Comparison of ENCODE assay signal across 10 cellular contexts in the genomic region with DNA sequence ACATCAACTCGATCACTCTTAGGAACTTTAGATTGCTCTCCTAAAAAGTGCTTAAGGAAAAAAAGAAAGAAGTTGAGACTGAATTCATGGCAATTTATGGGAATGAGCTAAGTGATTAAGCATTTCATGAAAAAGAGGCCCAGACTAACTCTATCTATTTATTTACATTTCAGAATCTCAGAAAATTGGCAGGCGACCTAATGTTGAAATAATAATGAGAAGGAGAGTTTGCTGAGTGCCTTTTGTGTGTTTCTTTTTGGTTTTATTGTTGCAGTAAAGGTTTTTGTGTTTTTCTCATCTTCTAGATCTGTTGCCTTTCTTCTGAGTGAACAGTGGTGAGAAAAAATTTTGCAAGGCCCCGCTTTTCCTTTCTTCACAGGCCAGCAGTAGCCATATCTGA. TPM values are rescaled to one million over a fixed set of nuclear protein-coding genes. Genes with fewer than 3 reads are reported as not detected.
DNase-seq lines count a peak whose midpoint lies in the region; ATAC-seq lines count a peak whose summit lies in the region.
"Had no signal": no experiment of that assay in that cellular context is flagged by ENCODE, and none has a peak within 500 bp of the region (broad histone marks: within the 10 kb centered on the region; RNA-seq: fewer than 3 reads in every experiment).

No MANE protein-coding gene starts in this region.

- peaks cover 6% of the 10 kb centered on the region for H3K36me3 Mint-ChIP-seq in activated CD8-positive, alpha-beta memory T cell treated with anti-CD3 and anti-CD28 coated beads, Interleukin-2, amount 10 ng/mL, durations not matched to agents 7 days and 5 days
- peaks cover 4% of the 10 kb centered on the region for H3K36me3 Mint-ChIP-seq in activated naive CD8-positive, alpha-beta T cell treated with anti-CD3 and anti-CD28 coated beads, Interleukin-2, amount 50 U/mL, for 24 hours (ENCODE audit: low read depth)

- no peak for ATAC-seq in activated CD8-positive, alpha-beta memory T cell treated with anti-CD3 and anti-CD28 coated beads, Interleukin-2, amount 10 ng/mL, durations not matched to agents 7 days and 5 days
- no peak for ATAC-seq in activated naive CD8-positive, alpha-beta T cell treated with anti-CD3 and anti-CD28 coated beads, Interleukin-2, amount 50 U/mL, for 24 hours
- no peak for ATAC-seq in HG03460 (IDR thresholded peaks at IDR 0.05; ENCODE audit: unreplicated experiment)

- H3K27me3 ChIP-seq in thymus (ENCODE audit: control insufficient read depth, insufficient read depth) = no peaks in the 10 kb centered on the region

- peak overlapping the region; percentile 91 for H3K27ac Mint-ChIP-seq in activated CD8-positive, alpha-beta memory T cell treated with anti-CD3 and anti-CD28 coated beads, Interleukin-2, amount 10 ng/mL, durations not matched to agents 7 days and 5 days
- peak overlapping the region; percentile 90 for H3K27ac Mint-ChIP-seq in activated naive CD8-positive, alpha-beta T cell treated with anti-CD3 and anti-CD28 coated beads, Interleukin-2, amount 50 U/mL, for 24 hours

- CTCF ChIA-PET in activated CD8-positive, alpha-beta memory T cell treated with anti-CD3 and anti-CD28 coated beads, Interleukin-2, amount 10 ng/mL, durations not matched to agents 7 days and 5 days (lab: Charles Lee) = interaction anchor here (0.6 to 3.4 kb wide), 12 partner anchors 9 to 332 kb away, joined by 3 to 16 read pairs (median 4); partner anchors contain the start of gene RGS10

- peaks cover 33% of the 10 kb centered on the region for H3K4me1 ChIP-seq in thymus (ENCODE audit: control insufficient read depth, insufficient read depth, low read length)

- no peaks in the 10 kb centered on the region for H3K9me3 ChIP-seq in thymus (ENCODE audit: control insufficient read depth)

- no peaks in the 10 kb centered on the region for H3K36me3 ChIP-seq in thymus (ENCODE audit: control insufficient read depth, insufficient read depth)

- DNase-seq in activated CD8-positive, alpha-beta memory T cell treated with anti-CD3 and anti-CD28 coated beads, Interleukin-2, amount 10 ng/mL, durations not matched to agents 7 days and 5 days = no peak
- DNase-seq in activated CD8-positive, alpha-beta memory T cell treated with anti-CD3 and anti-CD28 coated beads, Interleukin-2, amount 50 U/mL, for 48 hours = no peak
- DNase-seq in activated naive CD8-positive, alpha-beta T cell treated with anti-CD3 and anti-CD28 coated beads, Interleukin-2, amount 50 U/mL, for 24 hours = no peak
- DNase-seq in left kidney (ENCODE audit: low read depth, low spot score) (peak; percentile 26), KBM-7 (no peak), islet precursor cell (no peak)
- DNase-seq: amygdala, NCI-H1105 had no signal

- peaks cover 53% of the 10 kb centered on the region for H3K4me1 Mint-ChIP-seq in activated CD8-positive, alpha-beta memory T cell treated with anti-CD3 and anti-CD28 coated beads, Interleukin-2, amount 10 ng/mL, durations not matched to agents 7 days and 5 days
- H3K4me1 Mint-ChIP-seq in activated naive CD8-positive, alpha-beta T cell treated with anti-CD3 and anti-CD28 coated beads, Interleukin-2, amount 50 U/mL, for 24 hours = peaks cover 70% of the 10 kb centered on the region

- H3K4me3 ChIP-seq in thymus (ENCODE audit: low read length) = no peak overlapping the region

- in situ Hi-C loops in KBM-7 (cut with MboI; ENCODE audit: low pct_unique_long_range_greater_than_20kb, low sequenced_read_pairs) = loop anchor here (25.0 kb wide), 1 partner anchor 201 kb away; no protein-coding TSS in a partner anchor

- no peaks in the 10 kb centered on the region for H3K9me3 Mint-ChIP-seq in activated CD8-positive, alpha-beta memory T cell treated with anti-CD3 and anti-CD28 coated beads, Interleukin-2, amount 10 ng/mL, durations not matched to agents 7 days and 5 days (ENCODE audit: low read depth)
- H3K9me3 Mint-ChIP-seq in activated naive CD8-positive, alpha-beta T cell treated with anti-CD3 and anti-CD28 coated beads, Interleukin-2, amount 50 U/mL, for 24 hours = no peaks in the 10 kb centered on the region

- 87% methylated on average over 3 of the region's 3 CpGs for WGBS in thymus

- peak overlapping the region; percentile 84 for H3K27ac ChIP-seq in thymus (ENCODE audit: low read depth)

- no peaks in the 10 kb centered on the region for H3K27me3 Mint-ChIP-seq in activated CD8-positive, alpha-beta memory T cell treated with anti-CD3 and anti-CD28 coated beads, Interleukin-2, amount 10 ng/mL, durations not matched to agents 7 days and 5 days
- no peaks in the 10 kb centered on the region for H3K27me3 Mint-ChIP-seq in activated naive CD8-positive, alpha-beta T cell treated with anti-CD3 and anti-CD28 coated beads, Interleukin-2, amount 50 U/mL, for 24 hours

- H3K4me3 Mint-ChIP-seq in activated CD8-positive, alpha-beta memory T cell treated with anti-CD3 and anti-CD28 coated beads, Interleukin-2, amount 10 ng/mL, durations not matched to agents 7 days and 5 days = peak overlapping the region; percentile 69
- H3K4me3 Mint-ChIP-seq in activated naive CD8-positive, alpha-beta T cell treated with anti-CD3 and anti-CD28 coated beads, Interleukin-2, amount 50 U/mL, for 24 hours = peak overlapping the region; percentile 69

RNA-seq across cellular contexts. Expression of gene GRK5, which starts 3.8 kb away (rescaled TPM):
- total RNA-seq in activated CD8-positive, alpha-beta memory T cell treated with anti-CD3 and anti-CD28 coated beads, Interleukin-2, amount 10 ng/mL, durations not matched to agents 7 days and 5 days = 10 to 100 TPM; 23.2 to 29.5 TPM
- 14.4 TPM for polyA plus RNA-seq in thymus

RNA-seq across cellular contexts. Expression of gene PRDX3, which starts 32.6 kb away (rescaled TPM):
- 100 to 1,000 TPM; 124 to 166 TPM for total RNA-seq in activated CD8-positive, alpha-beta memory T cell treated with anti-CD3 and anti-CD28 coated beads, Interleukin-2, amount 10 ng/mL, durations not matched to agents 7 days and 5 days
- 114 TPM for polyA plus RNA-seq in thymus

RNA-seq across cellular contexts. Expression of gene SFXN4, which starts 45.7 kb away (rescaled TPM):
- 10 to 100 TPM; 29.9 to 33.4 TPM for total RNA-seq in activated CD8-positive, alpha-beta memory T cell treated with anti-CD3 and anti-CD28 coated beads, Interleukin-2, amount 10 ng/mL, durations not matched to agents 7 days and 5 days
- polyA plus RNA-seq in thymus = 31.0 TPM
